Comparison of ENCODE assay signal across 25 cellular contexts in genomic region chr2:125730921-125731320, GRCh38.
"Had no signal": no experiment of that assay in that cellular context is flagged by ENCODE, and none has a peak within 500 bp of the region (broad histone marks: within the 10 kb centered on the region; RNA-seq: fewer than 3 reads in every experiment).

No MANE protein-coding gene starts in this region.

- H3K4me2 ChIP-seq: SK-N-SH had no signal

- DNase-seq: activated CD4-positive, alpha-beta T cell treated with anti-CD3 and anti-CD28 coated beads for 4 hours; activated CD8-positive, alpha-beta memory T cell treated with anti-CD3 and anti-CD28 coated beads, Interleukin-2, amount 50 U/mL, for 4 hours; activated CD8-positive, alpha-beta T cell treated with anti-CD3 and anti-CD28 coated beads for 36 hours; activated gamma-delta T cell treated with Interleukin-2 at 50 U/mL for 16 hours; activated naive CD4-positive, alpha-beta T cell treated with anti-CD3 and anti-CD28 coated beads, Interleukin-2, amount 10 ng/mL, durations not matched to agents 7 days and 5 days; activated naive CD8-positive, alpha-beta T cell treated with anti-CD3 and anti-CD28 coated beads for 36 hours; activated T-cell treated with anti-CD3 and anti-CD28 coated beads, Interleukin-2, amount 50 U/mL, for 72 hours; IMR-90; Kasumi-1; KBM-7; NCI-H1048; NCI-H146; NCI-H187 treated with DMSO at 0.1 percent for 48 hours; NCI-H2107; NCI-H510A treated with DMSO at 0.1 percent for 48 hours; NCI-H69; NK-92 treated with Interleukin-12 subunit alpha and Interleukin-12 subunit beta, amount 100 ng/mL, for 24 hours; OCI-M1; Right ventricle myocardium superior; SJCRH30; SK-N-SH; T-helper 1 cell; WERI-Rb-1 had no signal

- H3K36me3 ChIP-seq: SJCRH30, WERI-Rb-1 had no signal

- H3K4me3 ChIP-seq: SJCRH30 had no signal

- H3K27ac ChIP-seq: RWPE1, SJCRH30, WERI-Rb-1 had no signal

- H3K4me1 ChIP-seq: SJCRH30 had no signal

- H3K27me3 ChIP-seq: SJCRH30 had no signal

- H3K9me3 ChIP-seq: SJCRH30, SK-N-SH had no signal

- ATAC-seq: activated CD8-positive, alpha-beta T cell treated with anti-CD3 and anti-CD28 coated beads for 36 hours; activated T-cell treated with anti-CD3 and anti-CD28 coated beads, Interleukin-2, amount 50 U/mL, for 72 hours; Panc1 had no signal
